In genomic region chr6:159098636-159099106, GRCh38 we compare ENCODE assay signal across 8 cellular contexts. TPM values are rescaled to one million over a fixed set of nuclear protein-coding genes. Genes with fewer than 3 reads are reported as not detected.
DNase-seq lines count a peak whose midpoint lies in the region; ATAC-seq and TF ChIP-seq lines count a peak whose summit lies in the region.

No MANE protein-coding gene starts in this region.

- no peaks in the 10 kb centered on the region for H3K27me3 Mint-ChIP-seq in T-cell
- peaks cover 10% of the 10 kb centered on the region for H3K27me3 Mint-ChIP-seq in activated naive CD4-positive, alpha-beta T cell treated with anti-CD3 and anti-CD28 coated beads, Interleukin-2, amount 10 ng/mL, durations not matched to agents 7 days and 5 days

- H3K27ac Mint-ChIP-seq in T-cell, result peak overlapping the region; percentile 95 to 96
- H3K27ac Mint-ChIP-seq in activated naive CD4-positive, alpha-beta T cell treated with anti-CD3 and anti-CD28 coated beads, Interleukin-2, amount 10 ng/mL, durations not matched to agents 7 days and 5 days, result peak overlapping the region; percentile 94

- H3K27ac ChIP-seq in spleen, result peak overlapping the region; percentile 63 to 83 (median 80)

- POLR2A ChIA-PET in T-cell (lab: Charles Lee), result interaction anchor here (0.6 to 1.3 kb wide), 5 partner anchors 35 to 911 kb away, joined by 3 to 8 read pairs (median 3); partner anchors contain the start of gene TAGAP (in 1 of the 2)

- H3K36me3 ChIP-seq in GM06990 (ENCODE audit: control insufficient read depth, insufficient read depth, low read length) (no peaks in the 10 kb centered on the region), spleen (no peaks in the 10 kb centered on the region)

- H3K27me3 ChIP-seq in GM06990 (replicated peaks; ENCODE audit: control insufficient read depth, insufficient read depth, low read length) (no peaks in the 10 kb centered on the region), spleen (replicated peaks in 1 of 7) (no peaks in the 10 kb centered on the region)

- CTCF ChIA-PET in T-cell (lab: Charles Lee), result interaction anchor here in 1 of 2 donors (1.0 to 2.3 kb wide), 6 partner anchors 9 to 99 kb away, joined by 3 to 10 read pairs (median 6); partner anchors contain the start of genes RSPH3 and TAGAP
- CTCF ChIA-PET in activated naive CD4-positive, alpha-beta T cell treated with anti-CD3 and anti-CD28 coated beads, Interleukin-2, amount 10 ng/mL, durations not matched to agents 7 days and 5 days (lab: Charles Lee), result interaction anchor here (1.0 to 13.3 kb wide), 4 partner anchors 46 to 90 kb away, joined by 3 to 234 read pairs (median 4); partner anchors contain the start of gene TAGAP

- intact Hi-C loops in spleen (cut with DNase I; ENCODE audit: low total_unique reads), result no loop called here

- no peak for TF ChIP-seq CTCF in GM06990 (IDR thresholded peaks at IDR 0.05; ENCODE audit: insufficient read depth, low read length, poor library complexity, severe bottlenecking)
- peak in 2 of 11 experiments; percentile 11 to 18 for TF ChIP-seq CTCF in spleen (IDR thresholded peaks at IDR 0.05 in 8 of 11, conservative IDR thresholded peaks at IDR 0.05 in 3 of 11)

- H3K9me3 ChIP-seq in spleen, result no peaks in the 10 kb centered on the region

- peak overlapping the region; percentile 64 to 76 (median 70) for H3K4me3 Mint-ChIP-seq in T-cell
- peak overlapping the region; percentile 47 for H3K4me3 Mint-ChIP-seq in activated naive CD4-positive, alpha-beta T cell treated with anti-CD3 and anti-CD28 coated beads, Interleukin-2, amount 10 ng/mL, durations not matched to agents 7 days and 5 days

- H3K4me3 ChIP-seq in GM06990 (replicated peaks; ENCODE audit: low read depth, low read length), result no peak overlapping the region
- H3K4me3 ChIP-seq in spleen, result peak overlapping the region in 1 of 8 donors; percentile 31

- WGBS in spleen, 5 donors, result 20 to 42% (median 31%) methylated on average over 14 of the region's 14 CpGs

- DNase-seq in GM06990 (ENCODE audit: extremely low read depth, insufficient read length) (peak; percentile 64), T-cell (peak in 33 of 34 experiments; percentile 39 to 84 (median 65)), spleen (peak; percentile 87), NCI-H446 treated with DMSO at 0.1 percent for 48 hours (lab: John Stamatoyannopoulos, UW) (no peak), AG08396 (ENCODE audit: low spot score) (no peak)
- DNase-seq in activated naive CD4-positive, alpha-beta T cell treated with anti-CD3 and anti-CD28 coated beads, Interleukin-2, amount 10 ng/mL, durations not matched to agents 7 days and 5 days, result peak; percentile 72

- no peak for TF ChIP-seq POLR2A in spleen (IDR thresholded peaks at IDR 0.05)

- peaks cover 8 to 88% (median 41%) of the 10 kb centered on the region in 6 donors for H3K4me1 ChIP-seq in spleen

- no peaks in the 10 kb centered on the region for H3K9me3 Mint-ChIP-seq in T-cell
- no peaks in the 10 kb centered on the region for H3K9me3 Mint-ChIP-seq in activated naive CD4-positive, alpha-beta T cell treated with anti-CD3 and anti-CD28 coated beads, Interleukin-2, amount 10 ng/mL, durations not matched to agents 7 days and 5 days

- H3K4me1 Mint-ChIP-seq in T-cell, result peaks cover 63 to 85% (median 66%) of the 10 kb centered on the region in 3 donors
- peaks cover 74% of the 10 kb centered on the region for H3K4me1 Mint-ChIP-seq in activated naive CD4-positive, alpha-beta T cell treated with anti-CD3 and anti-CD28 coated beads, Interleukin-2, amount 10 ng/mL, durations not matched to agents 7 days and 5 days

- ATAC-seq in T-cell (replicated peaks in 1 of 4), result peak; percentile 74 to 84 (median 82)
- no peak for ATAC-seq in GM18858 (IDR thresholded peaks at IDR 0.05; ENCODE audit: unreplicated experiment)
- no peak for ATAC-seq in GM19351 (IDR thresholded peaks at IDR 0.05; ENCODE audit: unreplicated experiment)

- no peaks in the 10 kb centered on the region for H3K36me3 Mint-ChIP-seq in T-cell
- peaks cover 7% of the 10 kb centered on the region for H3K36me3 Mint-ChIP-seq in activated naive CD4-positive, alpha-beta T cell treated with anti-CD3 and anti-CD28 coated beads, Interleukin-2, amount 10 ng/mL, durations not matched to agents 7 days and 5 days

RNA-seq across cellular contexts. Expression of gene TAGAP, which starts 53.9 kb away (rescaled TPM):
- total RNA-seq in T-cell (100 to 1,000 TPM; 110 to 224 (median 128) TPM), spleen (10 to 100 TPM; 39.6 to 63.9 (median 49.2) TPM)
- polyA plus RNA-seq in spleen, result 10 to 100 TPM; 13.6 to 21.9 (median 15.7) TPM

Comparison
In these comparisons a context has a peak if more than half of its experiments do, and no peak if none do; other contexts are left out.
1. DNase-seq: peak in GM06990 (single experiment), T-cell (33 of 34), activated naive CD4-positive, alpha-beta T cell treated with anti-CD3 and anti-CD28 coated beads, Interleukin-2, amount 10 ng/mL, durations not matched to agents 7 days and 5 days (single experiment) and spleen (single experiment); none in NCI-H446 treated with DMSO at 0.1 percent for 48 hours (single experiment) and AG08396 (single experiment).
2. ATAC-seq: peak in T-cell (4 of 4); none in GM18858 (single experiment) and GM19351 (single experiment).